1 cellular context compared by ENCODE assay signal in genomic region chr18:4267641-4268040, GRCh38.
A peak's percentile ranks its signal among the peaks of the same experiment; 100 is the strongest.
TF ChIP-seq lines count a peak whose summit lies in the region.

No MANE protein-coding gene starts in this region.

TF ChIP-seq in GM12878, 131 proteins besides CTCF, POLR2A, EP300 and RAD21 (continued from another document):
- TF ChIP-seq MLLT1 (IDR thresholded peaks at IDR 0.05) (peak; percentile 57; the same call in 1 of the 2 replicates), STAT1 (conservative IDR thresholded peaks at IDR 0.05) (no peak), IKZF1 (conservative IDR thresholded peaks at IDR 0.05) (peak; percentile 63), NRF1 (conservative IDR thresholded peaks at IDR 0.05; ENCODE audit: low read depth, low read length) (no peak), NR2C2 (IDR thresholded peaks at IDR 0.05; ENCODE audit: borderline replicate concordance, control insufficient read depth, insufficient read length, low read depth) (no peak), SMARCA5 (IDR thresholded peaks at IDR 0.05) (0 out of 2 replicates have a peak, but pooled peaks have one; percentile 50), MYC (IDR thresholded peaks at IDR 0.05; ENCODE audit: insufficient read depth, insufficient read length, insufficient replicate concordance, low read length, severe bottlenecking) (no peak), IKZF2 (IDR thresholded peaks at IDR 0.05) (peak; percentile 26 to 38; a peak in 2 of 4 replicates), ZBTB11 (CRISPR knock-in tag; IDR thresholded peaks at IDR 0.05) (no peak), DPF2 (IDR thresholded peaks at IDR 0.05) (0 out of 2 replicates have a peak, but pooled peaks have one; percentile 28), CHD4 (IDR thresholded peaks at IDR 0.05) (no peak), RUNX3 (IDR thresholded peaks at IDR 0.05; ENCODE audit: low read length) (no peak), RBBP5 (conservative IDR thresholded peaks at IDR 0.05) (no peak), RB1 (IDR thresholded peaks at IDR 0.05; ENCODE audit: borderline replicate concordance) (no peak), SREBF2 (IDR thresholded peaks at IDR 0.05; ENCODE audit: low read length) (no peak), TCF7 (IDR thresholded peaks at IDR 0.05; ENCODE audit: borderline replicate concordance) (no peak), JUND (IDR thresholded peaks at IDR 0.05; ENCODE audit: low read depth, low read length) (no peak), MAX (IDR thresholded peaks at IDR 0.05; ENCODE audit: low read depth, low read length) (no peak), IRF5 (IDR thresholded peaks at IDR 0.05; ENCODE audit: borderline replicate concordance) (no peak), ZNF24 (IDR thresholded peaks at IDR 0.05) (no peak), SP1 (IDR thresholded peaks at IDR 0.05; ENCODE audit: low read depth, low read length) (no peak), RCOR1 (conservative IDR thresholded peaks at IDR 0.05; ENCODE audit: low read depth, low read length) (no peak), ATF7 (IDR thresholded peaks at IDR 0.05; ENCODE audit: low read depth) (no peak), JUNB (IDR thresholded peaks at IDR 0.05) (no peak), USF2 (IDR thresholded peaks at IDR 0.05; ENCODE audit: borderline replicate concordance, low read depth, low read length) (no peak; the same call in 1 of the 2 replicates), NFIC (IDR thresholded peaks at IDR 0.05; ENCODE audit: low read depth, low read length) (no peak), CEBPB (IDR thresholded peaks at IDR 0.05; ENCODE audit: borderline replicate concordance in 1 of 2, low read depth in 2 of 2, low read length in 2 of 2) (no peak), PRDM15 (CRISPR knock-in tag; IDR thresholded peaks at IDR 0.05) (no peak), CHD2 (IDR thresholded peaks at IDR 0.05; ENCODE audit: borderline replicate concordance, low read depth, low read length) (no peak), ZBED1 (IDR thresholded peaks at IDR 0.05; ENCODE audit: borderline replicate concordance) (no peak), SREBF1 (IDR thresholded peaks at IDR 0.05; ENCODE audit: low read length) (no peak), SKIL (IDR thresholded peaks at IDR 0.05; ENCODE audit: low read depth, poor library complexity, severe bottlenecking) (no peak), BMI1 (IDR thresholded peaks at IDR 0.05; ENCODE audit: borderline replicate concordance) (no peak), STAT3 (IDR thresholded peaks at IDR 0.05; ENCODE audit: low read depth, low read length) (no peak), GABPA (IDR thresholded peaks at IDR 0.05; ENCODE audit: low read depth) (no peak), GATAD2B (conservative IDR thresholded peaks at IDR 0.05; ENCODE audit: low read depth) (0 out of 2 replicates have a peak, but pooled peaks have one; percentile 41), SUPT20H (IDR thresholded peaks at IDR 0.05; ENCODE audit: borderline replicate concordance, control insufficient read depth, low read depth, low read length) (no peak), WRNIP1 (IDR thresholded peaks at IDR 0.05; ENCODE audit: borderline replicate concordance, low read depth, low read length) (no peak), CREM (IDR thresholded peaks at IDR 0.05; ENCODE audit: low read depth) (no peak), RELB (IDR thresholded peaks at IDR 0.05; ENCODE audit: low read depth) (peak; percentile 58; the same call in 1 of the 2 replicates), BCL3 (IDR thresholded peaks at IDR 0.05; ENCODE audit: borderline replicate concordance, insufficient read depth, low read depth, low read length, poor library complexity, severe bottlenecking) (no peak), FOXM1 (IDR thresholded peaks at IDR 0.05; ENCODE audit: low read depth, low read length) (no peak)
